In genomic region chr18:23652232-23652631, GRCh38 we compare ENCODE assay signal across 23 cellular contexts. TPM values are rescaled to one million over a fixed set of nuclear protein-coding genes. Genes with fewer than 3 reads are reported as not detected.
DNase-seq lines count a peak whose midpoint lies in the region; ATAC-seq and TF ChIP-seq lines count a peak whose summit lies in the region.
"Had no signal": no experiment of that assay in that cellular context is flagged by ENCODE, and none has a peak within 500 bp of the region (broad histone marks: within the 10 kb centered on the region; RNA-seq: fewer than 3 reads in every experiment).

No MANE protein-coding gene starts in this region.

- H3K27me3 ChIP-seq in Caco-2 (replicated peaks; ENCODE audit: control insufficient read depth, insufficient read depth, low read length): no peaks in the 10 kb centered on the region
- peaks cover 0 to 3% of the 10 kb centered on the region in 2 donors for H3K27me3 ChIP-seq in left lung
- H3K27me3 ChIP-seq in stomach: no peaks in the 10 kb centered on the region
- H3K27me3 ChIP-seq in transverse colon: no peaks in the 10 kb centered on the region
- H3K27me3 ChIP-seq: BLaER1 treated with 17β-estradiol and CSF1 and Interleukin-3, amounts not matched to agents 10 nM and 100 nM had no signal

- H3K27ac Mint-ChIP-seq in Caco-2 (ENCODE audit: unreplicated experiment): peak overlapping the region; percentile 85
- H3K27ac Mint-ChIP-seq: CD4-positive, alpha-beta T cell had no signal

- H3K4me1 ChIP-seq in Caco-2 (peaks cover 36% of the 10 kb centered on the region), left lung (peaks cover 0 to 6% of the 10 kb centered on the region in 2 donors), stomach (peaks cover 16 to 43% (median 25%) of the 10 kb centered on the region in 4 donors), transverse colon (peaks cover 0 to 5% (median 0%) of the 10 kb centered on the region in 4 donors)

- H3K27ac ChIP-seq in RWPE1 (peak overlapping the region; percentile 47), left lung (peak overlapping the region; percentile 60 to 68), stomach (peak overlapping the region in 4 of 5 donors; percentile 50 to 70 (median 61)), transverse colon (no peak overlapping the region)
- H3K27ac ChIP-seq: BLaER1 treated with 17β-estradiol and CSF1 and Interleukin-3, amounts not matched to agents 10 nM and 100 nM; HL-60 had no signal

- no peaks in the 10 kb centered on the region for H3K9me3 Mint-ChIP-seq in Caco-2 (ENCODE audit: unreplicated experiment)
- H3K9me3 Mint-ChIP-seq: CD4-positive, alpha-beta T cell had no signal

- in situ Hi-C loops in transverse colon (cut with MboI; ENCODE audit: low pct_ligation_motif_present in 1 of 4, low pct_unique_long_range_greater_than_20kb in 1 of 4, low sequenced_read_pairs in 3 of 4): no loop called here
- in situ Hi-C loops in GM13976 (cut with MboI; ENCODE audit: low sequenced_read_pairs, unreplicated experiment): no loop called here

- H3K4me3 ChIP-seq in Caco-2 (ENCODE audit: low read depth, low read length) (no peak overlapping the region), left lung (no peak overlapping the region), stomach (no peak overlapping the region), transverse colon (no peak overlapping the region)
- H3K4me3 ChIP-seq: BLaER1 treated with 17β-estradiol and CSF1 and Interleukin-3, amounts not matched to agents 10 nM and 100 nM; GM12878 had no signal

- no peaks in the 10 kb centered on the region for H3K27me3 Mint-ChIP-seq in Caco-2 (ENCODE audit: insufficient read depth, unreplicated experiment)

- DNase-seq in Caco-2 (no peak), RWPE1 (ENCODE audit: low spot score) (no peak), left lung (no peak), stomach (no peak), DMS53 (lab: John Stamatoyannopoulos, UW) (no peak), transverse colon (no peak), GM13976 (ENCODE audit: low spot score) (no peak)
- DNase-seq in activated CD4-positive, CD25-positive, alpha-beta regulatory T cell treated with anti-CD3 and anti-CD28 coated beads, Interleukin-2, amount 50 U/mL, for 72 hours: no peak
- DNase-seq: AML-193; CD4-positive, alpha-beta T cell; Karpas-422; NCI-H1092; NCI-H1417 treated with DMSO at 0.1 percent for 48 hours; NCI-H187; NCI-H446; NCI-H524 treated with DMSO at 0.1 percent for 48 hours; NCI-H82; NK-92 treated with Interleukin-12 subunit alpha and Interleukin-12 subunit beta, amount 100 ng/mL, for 24 hours; PC-3; SHP77 had no signal

- no peak overlapping the region for H3K4me3 Mint-ChIP-seq in Caco-2 (ENCODE audit: unreplicated experiment)
- H3K4me3 Mint-ChIP-seq: CD4-positive, alpha-beta T cell had no signal

- POLR2A ChIA-PET in Caco-2 (lab: Charles Lee) (interaction anchor here (0.7 kb wide), 1 partner anchor 166 kb away, joined by 3 read pairs; no protein-coding TSS in a partner anchor), RWPE1 (lab: Yijun Ruan, JAX; ENCODE audit: low non-redundant PET) (no interaction called here)

- peaks cover 14% of the 10 kb centered on the region for H3K4me1 Mint-ChIP-seq in Caco-2 (ENCODE audit: low read depth, unreplicated experiment)

- CTCF ChIA-PET in Caco-2 (lab: Charles Lee) (interaction anchor here (1.4 kb wide), 1 partner anchor 30 kb away, joined by 4 read pairs; no protein-coding TSS in a partner anchor), RWPE1 (lab: Yijun Ruan, JAX) (no interaction called here)

- TF ChIP-seq CTCF in Caco-2 (IDR thresholded peaks at IDR 0.05; ENCODE audit: insufficient read depth in 1 of 2, low read depth in 1 of 2, low read length in 1 of 2, severe bottlenecking in 1 of 2, unreplicated experiment in 1 of 2) (no peak), RWPE1 (conservative IDR thresholded peaks at IDR 0.05; ENCODE audit: low read depth) (no peak), left lung (IDR thresholded peaks at IDR 0.05) (no peak), stomach (IDR thresholded peaks at IDR 0.05) (no peak), transverse colon (IDR thresholded peaks at IDR 0.05) (no peak), GM13976 (IDR thresholded peaks at IDR 0.05; ENCODE audit: borderline replicate concordance, control extremely low read depth, extremely low read depth, insufficient read depth, missing control alignments) (no peak)

- no peak for TF ChIP-seq POLR2A in stomach (IDR thresholded peaks at IDR 0.05)
- no peak for TF ChIP-seq POLR2A in transverse colon (IDR thresholded peaks at IDR 0.05)

- no peaks in the 10 kb centered on the region for H3K9me3 ChIP-seq in Caco-2
- H3K9me3 ChIP-seq in left lung: no peaks in the 10 kb centered on the region
- H3K9me3 ChIP-seq in stomach: no peaks in the 10 kb centered on the region
- no peaks in the 10 kb centered on the region for H3K9me3 ChIP-seq in transverse colon
- H3K9me3 ChIP-seq: BLaER1 treated with 17β-estradiol and CSF1 and Interleukin-3, amounts not matched to agents 10 nM and 100 nM had no signal

- peaks cover 20% of the 10 kb centered on the region for H3K36me3 Mint-ChIP-seq in Caco-2 (ENCODE audit: insufficient read depth, unreplicated experiment)

- WGBS in stomach, 5 donors: 66 to 78% (median 76%) methylated on average over 6 of the region's 6 CpGs
- WGBS in transverse colon (ENCODE audit: low coverage in 1 of 2), 2 donors: 71 to 83% methylated on average over 2 to 6 of the region's 6 CpGs

- BruUV-seq in Caco-2 (replicated peaks; lab: Mats Ljungman, UMichigan): no TSS peak

- intact Hi-C loops in Caco-2 (cut with micrococcal nuclease; ENCODE audit: unreplicated experiment) (no loop called here), left lung (cut with DNase I) (no loop called here), stomach (cut with DNase I; ENCODE audit: low total_unique reads) (no loop called here), transverse colon (cut with DNase I; ENCODE audit: low total_unique reads) (no loop called here)

- H3K36me3 ChIP-seq in Caco-2 (ENCODE audit: control insufficient read depth, insufficient read depth, low read length) (no peaks in the 10 kb centered on the region), left lung (no peaks in the 10 kb centered on the region), stomach (no peaks in the 10 kb centered on the region), transverse colon (no peaks in the 10 kb centered on the region)
- H3K36me3 ChIP-seq: BLaER1 treated with 17β-estradiol and CSF1 and Interleukin-3, amounts not matched to agents 10 nM and 100 nM had no signal

- no peak for ATAC-seq in left lung
- ATAC-seq: GM12878, PC-3 had no signal

- TF ChIP-seq EP300 in stomach (IDR thresholded peaks at IDR 0.05): no peak
- no peak for TF ChIP-seq EP300 in transverse colon (IDR thresholded peaks at IDR 0.05; ENCODE audit: low read depth)

RNA-seq across cellular contexts. Expression of gene ANKRD29, which starts 10.5 kb away (rescaled TPM):
- total RNA-seq in Caco-2 (2022) (7.3 and 8.2 TPM in 2 replicates), left lung (10 to 100 TPM; 23.1 to 51.9 TPM), stomach (100 to 1,000 TPM in 1 of 5 donors, 10 to 100 TPM in 2, 1 to 10 TPM in 2; 1.2 to 150 (median 10.1) TPM), transverse colon (1 to 10 TPM in 2 of 4 donors, under 1 TPM in 2; 0.75 to 2.2 (median 1.5) TPM)
- 10 to 100 TPM in 2 of 3 donors, 1 to 10 TPM in 1; 8.2 to 16.5 (median 13.2) TPM for polyA plus RNA-seq in stomach

RNA-seq across cellular contexts. Expression of gene LAMA3, which starts 37.0 kb away (rescaled TPM):
- 34.6 and 37.9 TPM in 2 replicates for total RNA-seq in Caco-2 (2022)
- total RNA-seq in left lung: 100 to 1,000 TPM in 1 of 2 donors, 10 to 100 TPM in 1; 42.8 to 142 TPM
- total RNA-seq in stomach: 100 to 1,000 TPM in 2 of 5 donors, 10 to 100 TPM in 3; 11.6 to 182 (median 68.5) TPM
- polyA plus RNA-seq in stomach: 10 to 100 TPM in 1 of 3 donors, 1 to 10 TPM in 2; 4.3 to 11.3 (median 9.5) TPM
- 10 to 100 TPM; 17.5 to 71.8 (median 47.4) TPM for total RNA-seq in transverse colon

Comparison
In these comparisons a context has a peak if more than half of its experiments do, and no peak if none do; other contexts are left out.
1. H3K27ac ChIP-seq: peak in RWPE1 (single experiment), left lung (2 of 2) and stomach (4 of 5); none in transverse colon (0 of 4).